ENCODE assay signal across 8 cellular contexts in genomic region chr1:51506537-51506936, GRCh38. TPM values are rescaled to one million over a fixed set of nuclear protein-coding genes. Genes with fewer than 3 reads are reported as not detected.
DNase-seq lines count a peak whose midpoint lies in the region; ATAC-seq and TF ChIP-seq lines count a peak whose summit lies in the region.

No MANE protein-coding gene starts in this region.

- H3K4me3 ChIP-seq in GM12864 (ENCODE audit: low read depth, low read length) (no peak overlapping the region; the same call in 1 of the 2 replicates), coronary artery (peak overlapping the region; percentile 58)

- ATAC-seq in HG03432 (IDR thresholded peaks at IDR 0.05; ENCODE audit: unreplicated experiment) (peak; percentile 41), sciatic nerve (peak; percentile 70), HG02973 (IDR thresholded peaks at IDR 0.05; ENCODE audit: unreplicated experiment) (no peak)

- in situ Hi-C loops in GM13976 (cut with MboI; ENCODE audit: low sequenced_read_pairs, unreplicated experiment), result no loop called here

- intact Hi-C loops in sciatic nerve (cut with DNase I), result no loop called here

- TF ChIP-seq CTCF in GM12864 (IDR thresholded peaks at IDR 0.05; ENCODE audit: low read depth, low read length, missing control alignments) (no peak), coronary artery (IDR thresholded peaks at IDR 0.05) (no peak), GM13976 (IDR thresholded peaks at IDR 0.05; ENCODE audit: borderline replicate concordance, control extremely low read depth, extremely low read depth, insufficient read depth, missing control alignments) (no peak)

- DNase-seq in GM12864 (ENCODE audit: low read depth) (peak; percentile 74), coronary artery (ENCODE audit: low spot score) (no peak), sciatic nerve (ENCODE audit: low spot score) (no peak), GM13976 (ENCODE audit: low spot score) (no peak), NCI-H1048 (lab: John Stamatoyannopoulos, UW) (no peak), activated gamma-delta T cell treated with Interleukin-2 at 50 U/mL for 16 hours (no peak)

- H3K27ac ChIP-seq in coronary artery, result peak overlapping the region; percentile 15 to 67

RNA-seq across cellular contexts. Expression of gene EPS15, which starts 12.5 kb away (rescaled TPM):
- total RNA-seq in sciatic nerve, result 119 TPM
